In the genomic region with DNA sequence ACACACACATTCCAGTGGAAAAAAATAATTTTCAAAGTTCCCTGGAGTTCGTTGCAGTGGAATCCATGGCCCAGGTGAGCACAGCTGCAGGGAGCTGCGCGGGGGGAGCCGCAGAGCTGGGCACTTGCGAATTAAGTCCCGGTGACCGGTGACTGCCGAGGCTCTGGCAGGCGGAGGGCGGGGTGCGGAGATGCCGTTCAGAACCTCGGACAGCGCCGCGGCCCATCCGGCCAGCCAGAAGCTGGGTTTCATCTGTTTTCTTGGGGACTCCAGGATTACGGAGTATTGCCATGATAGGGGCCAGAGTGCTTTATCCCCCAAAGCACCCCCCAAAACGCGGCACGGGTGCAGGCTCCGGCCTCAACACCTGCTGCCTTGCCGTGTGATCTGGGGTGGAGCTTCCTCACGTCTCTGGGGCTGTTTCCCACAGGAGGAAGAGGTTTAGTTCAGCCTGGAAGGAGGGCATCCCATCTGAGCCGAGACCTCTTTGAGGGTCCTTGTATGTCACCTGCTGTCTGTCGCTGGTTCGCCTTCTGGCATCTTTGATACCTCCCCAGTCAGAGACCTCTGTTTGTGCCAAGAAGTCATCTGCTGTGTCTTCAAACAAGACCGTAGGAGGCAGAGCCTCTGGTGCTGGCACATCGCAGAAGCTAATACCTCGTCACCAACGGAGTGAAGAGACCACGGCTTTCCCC, we compare ENCODE assay signal across 1 cellular context.
A peak's percentile ranks its signal among the peaks of the same experiment; 100 is the strongest.
TF ChIP-seq lines count a peak whose summit lies in the region.

No MANE protein-coding gene starts in this region.

TF ChIP-seq in HepG2, 621 proteins besides CTCF, POLR2A, EP300 and RAD21 (continued from another document and continues in another):
- TF ChIP-seq ZNF646 (CRISPR knock-in tag; IDR thresholded peaks at IDR 0.05) (0 out of 2 replicates have a peak, but pooled peaks have one; percentile 51), ZMAT5 (CRISPR knock-in tag; IDR thresholded peaks at IDR 0.05; ENCODE audit: borderline replicate concordance, low read depth) (no peak), IKZF4 (CRISPR knock-in tag; IDR thresholded peaks at IDR 0.05; ENCODE audit: borderline replicate concordance, low read depth, not compliant biosample characterization) (no peak), SSRP1 (CRISPR knock-in tag; IDR thresholded peaks at IDR 0.05) (no peak), USF2 (IDR thresholded peaks at IDR 0.05; ENCODE audit: low read depth, low read length) (no peak), USF2 (CRISPR knock-in tag; IDR thresholded peaks at IDR 0.05; ENCODE audit: borderline replicate concordance) (no peak), ZSCAN12 (CRISPR knock-in tag; IDR thresholded peaks at IDR 0.05) (no peak; the same call in 1 of the 2 replicates), ZNF720 (CRISPR knock-in tag; IDR thresholded peaks at IDR 0.05) (no peak), ZBTB25 (CRISPR knock-in tag; IDR thresholded peaks at IDR 0.05) (peak; percentile 86; the same call in 1 of the 2 replicates), ZFP36L2 (CRISPR knock-in tag; IDR thresholded peaks at IDR 0.05) (0 out of 2 replicates have a peak, but pooled peaks have one; percentile 79), HMGA1 (CRISPR knock-in tag; conservative IDR thresholded peaks at IDR 0.05) (no peak), ZNF101 (CRISPR knock-in tag; IDR thresholded peaks at IDR 0.05; ENCODE audit: borderline replicate concordance, low read depth) (no peak), ZNF292 (CRISPR knock-in tag; IDR thresholded peaks at IDR 0.05; ENCODE audit: borderline replicate concordance, low read depth) (no peak), SMC3 (IDR thresholded peaks at IDR 0.05; ENCODE audit: low read length) (no peak), ZSCAN21 (CRISPR knock-in tag; IDR thresholded peaks at IDR 0.05; ENCODE audit: borderline replicate concordance) (peak; percentile 87; the same call in 1 of the 2 replicates), ZBTB43 (CRISPR knock-in tag; conservative IDR thresholded peaks at IDR 0.05) (peak; percentile 88), CREM (IDR thresholded peaks at IDR 0.05) (no peak), CREM (CRISPR knock-in tag; IDR thresholded peaks at IDR 0.05) (no peak), MEF2D (CRISPR knock-in tag; IDR thresholded peaks at IDR 0.05) (peak; percentile 68; the same call in 1 of the 2 replicates), PHB2 (IDR thresholded peaks at IDR 0.05; ENCODE audit: partially characterized antibody) (no peak), ATF5 (CRISPR knock-in tag; IDR thresholded peaks at IDR 0.05; ENCODE audit: low read depth) (no peak), FOXC1 (CRISPR knock-in tag; IDR thresholded peaks at IDR 0.05; ENCODE audit: borderline replicate concordance) (peak; percentile 46; the same call in 1 of the 2 replicates), ZNF672 (CRISPR knock-in tag; IDR thresholded peaks at IDR 0.05) (no peak), KDM2A (CRISPR knock-in tag; IDR thresholded peaks at IDR 0.05; ENCODE audit: borderline replicate concordance, low read depth) (peak; percentile 69; the same call in 1 of the 2 replicates), MED13 (CRISPR knock-in tag; IDR thresholded peaks at IDR 0.05) (peak; percentile 57; the same call in 1 of the 2 replicates), THAP11 (CRISPR knock-in tag; IDR thresholded peaks at IDR 0.05) (peak; percentile 61; the same call in 1 of the 2 replicates), ZNF775 (CRISPR knock-in tag; IDR thresholded peaks at IDR 0.05; ENCODE audit: borderline replicate concordance) (no peak), ZC3H4 (CRISPR knock-in tag; IDR thresholded peaks at IDR 0.05; ENCODE audit: borderline replicate concordance) (no peak), TOPORS (CRISPR knock-in tag; IDR thresholded peaks at IDR 0.05) (no peak), PAX8 (CRISPR knock-in tag; IDR thresholded peaks at IDR 0.05; ENCODE audit: borderline replicate concordance) (no peak), HNRNPL (IDR thresholded peaks at IDR 0.05; ENCODE audit: low read depth, low read length) (no peak), ZNF260 (CRISPR knock-in tag; IDR thresholded peaks at IDR 0.05; ENCODE audit: borderline replicate concordance, low read depth) (no peak), ZNF652 (CRISPR knock-in tag; IDR thresholded peaks at IDR 0.05; ENCODE audit: borderline replicate concordance, low read depth) (no peak), ZNF468 (CRISPR knock-in tag; IDR thresholded peaks at IDR 0.05) (0 out of 2 replicates have a peak, but pooled peaks have one; percentile 72), TCF7L2 (IDR thresholded peaks at IDR 0.05; ENCODE audit: low read depth, low read length) (no peak), CCDC6 (CRISPR knock-in tag; IDR thresholded peaks at IDR 0.05) (no peak), EZH2 (conservative IDR thresholded peaks at IDR 0.05; ENCODE audit: low read depth, low read length) (peak; percentile 56; the same call in 1 of the 2 replicates), ZNF83 (CRISPR knock-in tag; IDR thresholded peaks at IDR 0.05; ENCODE audit: borderline replicate concordance) (0 out of 2 replicates have a peak, but pooled peaks have one; percentile 82), DNMT3B (CRISPR knock-in tag; conservative IDR thresholded peaks at IDR 0.05) (no peak), TAF15 (IDR thresholded peaks at IDR 0.05; ENCODE audit: low read depth, low read length, poor library complexity, severe bottlenecking) (no peak)
- TF ChIP-seq, protein P1, sequence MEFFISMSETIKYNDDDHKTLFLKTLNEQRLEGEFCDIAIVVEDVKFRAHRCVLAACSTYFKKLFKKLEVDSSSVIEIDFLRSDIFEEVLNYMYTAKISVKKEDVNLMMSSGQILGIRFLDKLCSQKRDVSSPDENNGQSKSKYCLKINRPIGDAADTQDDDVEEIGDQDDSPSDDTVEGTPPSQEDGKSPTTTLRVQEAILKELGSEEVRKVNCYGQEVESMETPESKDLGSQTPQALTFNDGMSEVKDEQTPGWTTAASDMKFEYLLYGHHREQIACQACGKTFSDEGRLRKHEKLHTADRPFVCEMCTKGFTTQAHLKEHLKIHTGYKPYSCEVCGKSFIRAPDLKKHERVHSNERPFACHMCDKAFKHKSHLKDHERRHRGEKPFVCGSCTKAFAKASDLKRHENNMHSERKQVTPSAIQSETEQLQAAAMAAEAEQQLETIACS (CRISPR knock-in tag; IDR thresholded peaks at IDR 0.05): no peak
- TF ChIP-seq, protein P2, sequence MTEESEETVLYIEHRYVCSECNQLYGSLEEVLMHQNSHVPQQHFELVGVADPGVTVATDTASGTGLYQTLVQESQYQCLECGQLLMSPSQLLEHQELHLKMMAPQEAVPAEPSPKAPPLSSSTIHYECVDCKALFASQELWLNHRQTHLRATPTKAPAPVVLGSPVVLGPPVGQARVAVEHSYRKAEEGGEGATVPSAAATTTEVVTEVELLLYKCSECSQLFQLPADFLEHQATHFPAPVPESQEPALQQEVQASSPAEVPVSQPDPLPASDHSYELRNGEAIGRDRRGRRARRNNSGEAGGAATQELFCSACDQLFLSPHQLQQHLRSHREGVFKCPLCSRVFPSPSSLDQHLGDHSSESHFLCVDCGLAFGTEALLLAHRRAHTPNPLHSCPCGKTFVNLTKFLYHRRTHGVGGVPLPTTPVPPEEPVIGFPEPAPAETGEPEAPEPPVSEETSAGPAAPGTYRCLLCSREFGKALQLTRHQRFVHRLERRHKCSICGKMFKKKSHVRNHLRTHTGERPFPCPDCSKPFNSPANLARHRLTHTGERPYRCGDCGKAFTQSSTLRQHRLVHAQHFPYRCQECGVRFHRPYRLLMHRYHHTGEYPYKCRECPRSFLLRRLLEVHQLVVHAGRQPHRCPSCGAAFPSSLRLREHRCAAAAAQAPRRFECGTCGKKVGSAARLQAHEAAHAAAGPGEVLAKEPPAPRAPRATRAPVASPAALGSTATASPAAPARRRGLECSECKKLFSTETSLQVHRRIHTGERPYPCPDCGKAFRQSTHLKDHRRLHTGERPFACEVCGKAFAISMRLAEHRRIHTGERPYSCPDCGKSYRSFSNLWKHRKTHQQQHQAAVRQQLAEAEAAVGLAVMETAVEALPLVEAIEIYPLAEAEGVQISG (CRISPR knock-in tag; IDR thresholded peaks at IDR 0.05): peak; percentile 78
- TF ChIP-seq, protein P3, sequence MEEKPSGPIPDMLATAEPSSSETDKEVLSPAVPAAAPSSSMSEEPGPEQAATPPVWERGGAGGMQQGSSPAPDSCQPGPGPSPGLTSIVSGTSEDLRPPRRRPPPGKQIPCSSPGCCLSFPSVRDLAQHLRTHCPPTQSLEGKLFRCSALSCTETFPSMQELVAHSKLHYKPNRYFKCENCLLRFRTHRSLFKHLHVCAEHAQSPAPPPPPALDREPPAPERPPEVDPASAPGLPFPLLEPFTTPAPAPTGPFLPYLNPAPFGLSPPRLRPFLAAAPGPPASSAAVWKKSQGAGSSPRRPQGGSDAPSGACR (CRISPR knock-in tag; IDR thresholded peaks at IDR 0.05): no peak
